10 cellular contexts compared by ENCODE assay signal in genomic region chr18:49178736-49179135, GRCh38.
A peak's percentile ranks its signal among the peaks of the same experiment; 100 is the strongest.
DNase-seq lines count a peak whose midpoint lies in the region; ATAC-seq and TF ChIP-seq lines count a peak whose summit lies in the region.
"Had no signal": no experiment of that assay in that cellular context is flagged by ENCODE, and none has a peak within 500 bp of the region (broad histone marks: within the 10 kb centered on the region; RNA-seq: fewer than 3 reads in every experiment).

No MANE protein-coding gene starts in this region.

- H3K27ac ChIP-seq in Peyer's patch: no peak overlapping the region
- no peak overlapping the region for H3K27ac ChIP-seq in gastroesophageal sphincter
- no peak overlapping the region for H3K27ac ChIP-seq in thyroid gland

- no peaks in the 10 kb centered on the region for H3K27me3 ChIP-seq in Peyer's patch
- no peaks in the 10 kb centered on the region for H3K27me3 ChIP-seq in gastroesophageal sphincter
- no peaks in the 10 kb centered on the region for H3K27me3 ChIP-seq in thyroid gland

- WGBS in gastroesophageal sphincter (ENCODE audit: low coverage in 1 of 2), 2 donors: 57 to 60% methylated on average over 1 to 3 of the region's 3 CpGs
- WGBS in thyroid gland, 2 donors: 42 to 52% methylated on average over 3 of the region's 3 CpGs

- TF ChIP-seq POLR2A in Peyer's patch (IDR thresholded peaks at IDR 0.05): no peak
- TF ChIP-seq POLR2A in gastroesophageal sphincter (IDR thresholded peaks at IDR 0.05): no peak
- no peak for TF ChIP-seq POLR2A in thyroid gland (IDR thresholded peaks at IDR 0.05)

- intact Hi-C loops in thyroid gland (cut with DNase I): loop anchor here (10.0 kb wide), 1 partner anchor 404 kb away; no protein-coding TSS in a partner anchor

- H3K36me3 ChIP-seq in Peyer's patch (no peaks in the 10 kb centered on the region), gastroesophageal sphincter (no peaks in the 10 kb centered on the region), thyroid gland (no peaks in the 10 kb centered on the region)

- DNase-seq in activated CD4-positive, alpha-beta T cell treated with anti-CD3 and anti-CD28 coated beads for 48 hours: peak; percentile 10
- DNase-seq in activated CD4-positive, alpha-beta T cell treated with anti-CD3 and anti-CD28 coated beads, Interleukin-2, amount 50 U/mL, for 48 hours: no peak
- DNase-seq in Peyer's patch (peak in 2 of 3 donors; percentile 20 to 51), thyroid gland (peak; percentile 12 to 20), NCI-H226 (no peak)
- no peak for DNase-seq in activated T-cell treated with anti-CD3 and anti-CD28 coated beads, Interleukin-2, amount 50 U/mL, for 1 hour
- DNase-seq: T-helper 17 cell had no signal

- peak in 4 of 6 experiments; percentile 37 to 66 (median 61) for TF ChIP-seq CTCF in Peyer's patch (IDR thresholded peaks at IDR 0.05)
- TF ChIP-seq CTCF in gastroesophageal sphincter (IDR thresholded peaks at IDR 0.05): peak; percentile 36 to 56 (median 52)
- peak; percentile 9 to 59 (median 36) for TF ChIP-seq CTCF in thyroid gland (IDR thresholded peaks at IDR 0.05)

- H3K9me3 ChIP-seq in Peyer's patch (no peaks in the 10 kb centered on the region), gastroesophageal sphincter (no peaks in the 10 kb centered on the region), thyroid gland (no peaks in the 10 kb centered on the region)
- H3K9me3 ChIP-seq: mucosa of descending colon had no signal

- H3K4me3 ChIP-seq in Peyer's patch (no peak overlapping the region), gastroesophageal sphincter (no peak overlapping the region), thyroid gland (replicated peaks in 1 of 3) (no peak overlapping the region)
- H3K4me3 ChIP-seq: mucosa of descending colon had no signal

- ATAC-seq in gastroesophageal sphincter (no peak), GM21390 (IDR thresholded peaks at IDR 0.05; ENCODE audit: unreplicated experiment) (no peak)
- ATAC-seq: mucosa of descending colon, T-helper 17 cell had no signal

- H3K4me1 ChIP-seq in Peyer's patch (no peaks in the 10 kb centered on the region), gastroesophageal sphincter (peaks cover 0 to 21% (median 0%) of the 10 kb centered on the region in 3 donors), thyroid gland (no peaks in the 10 kb centered on the region)

- TF ChIP-seq EP300 in gastroesophageal sphincter (IDR thresholded peaks at IDR 0.05): no peak

Comparison
In these comparisons a context has a peak if more than half of its experiments do, and no peak if none do; other contexts are left out.
1. DNase-seq: peak in activated CD4-positive, alpha-beta T cell treated with anti-CD3 and anti-CD28 coated beads for 48 hours (single experiment), Peyer's patch (2 of 3) and thyroid gland (2 of 2); none in activated CD4-positive, alpha-beta T cell treated with anti-CD3 and anti-CD28 coated beads, Interleukin-2, amount 50 U/mL, for 48 hours (0 of 2), NCI-H226 (single experiment) and activated T-cell treated with anti-CD3 and anti-CD28 coated beads, Interleukin-2, amount 50 U/mL, for 1 hour (single experiment).
2. Peak in every context shown above with its lines, with median percentiles within 50 percentile points of each other: CTCF ChIP-seq.